8 cellular contexts compared by ENCODE assay signal in the genomic region with DNA sequence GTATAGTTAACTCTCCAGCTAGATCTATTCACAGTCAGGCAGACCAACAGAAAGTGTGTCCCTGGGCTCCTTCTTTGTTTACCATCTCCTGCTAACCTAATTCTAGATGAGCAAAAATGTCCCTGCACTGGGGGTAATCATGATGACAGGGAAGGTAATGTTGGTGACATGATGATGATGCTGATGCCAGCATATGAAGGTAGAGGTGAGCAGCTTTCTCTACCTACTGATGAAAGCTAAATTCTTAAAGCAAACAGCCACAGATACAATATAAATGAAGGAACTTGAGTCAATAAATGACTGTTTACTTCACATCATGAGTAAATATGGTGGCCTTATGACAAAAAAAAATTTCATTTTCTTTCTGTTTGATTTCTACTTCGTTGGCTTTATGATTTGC.
"Had no signal": no experiment of that assay in that cellular context is flagged by ENCODE, and none has a peak within 500 bp of the region (broad histone marks: within the 10 kb centered on the region; RNA-seq: fewer than 3 reads in every experiment).

No MANE protein-coding gene starts in this region.

- FAIRE-seq: H1, H54, HTR-8/SVneo, K562 had no signal

- H3K4me3 ChIP-seq: GM23338, K562 had no signal

- DNase-seq: H9, HCEC 1CT, IMR-90 had no signal
